1 cellular context compared by ENCODE assay signal in genomic region chr2:42196403-42197267, GRCh38.
TF ChIP-seq lines count a peak whose summit lies in the region.

No MANE protein-coding gene starts in this region.

TF ChIP-seq in K562, 482 proteins besides CTCF, POLR2A, EP300 and RAD21 (continued from another document and continues in another):
- TF ChIP-seq ZKSCAN8 (CRISPR knock-in tag; IDR thresholded peaks at IDR 0.05), result 0 out of 2 replicates have a peak, but pooled peaks have one; percentile 4
- TF ChIP-seq, protein P1, sequence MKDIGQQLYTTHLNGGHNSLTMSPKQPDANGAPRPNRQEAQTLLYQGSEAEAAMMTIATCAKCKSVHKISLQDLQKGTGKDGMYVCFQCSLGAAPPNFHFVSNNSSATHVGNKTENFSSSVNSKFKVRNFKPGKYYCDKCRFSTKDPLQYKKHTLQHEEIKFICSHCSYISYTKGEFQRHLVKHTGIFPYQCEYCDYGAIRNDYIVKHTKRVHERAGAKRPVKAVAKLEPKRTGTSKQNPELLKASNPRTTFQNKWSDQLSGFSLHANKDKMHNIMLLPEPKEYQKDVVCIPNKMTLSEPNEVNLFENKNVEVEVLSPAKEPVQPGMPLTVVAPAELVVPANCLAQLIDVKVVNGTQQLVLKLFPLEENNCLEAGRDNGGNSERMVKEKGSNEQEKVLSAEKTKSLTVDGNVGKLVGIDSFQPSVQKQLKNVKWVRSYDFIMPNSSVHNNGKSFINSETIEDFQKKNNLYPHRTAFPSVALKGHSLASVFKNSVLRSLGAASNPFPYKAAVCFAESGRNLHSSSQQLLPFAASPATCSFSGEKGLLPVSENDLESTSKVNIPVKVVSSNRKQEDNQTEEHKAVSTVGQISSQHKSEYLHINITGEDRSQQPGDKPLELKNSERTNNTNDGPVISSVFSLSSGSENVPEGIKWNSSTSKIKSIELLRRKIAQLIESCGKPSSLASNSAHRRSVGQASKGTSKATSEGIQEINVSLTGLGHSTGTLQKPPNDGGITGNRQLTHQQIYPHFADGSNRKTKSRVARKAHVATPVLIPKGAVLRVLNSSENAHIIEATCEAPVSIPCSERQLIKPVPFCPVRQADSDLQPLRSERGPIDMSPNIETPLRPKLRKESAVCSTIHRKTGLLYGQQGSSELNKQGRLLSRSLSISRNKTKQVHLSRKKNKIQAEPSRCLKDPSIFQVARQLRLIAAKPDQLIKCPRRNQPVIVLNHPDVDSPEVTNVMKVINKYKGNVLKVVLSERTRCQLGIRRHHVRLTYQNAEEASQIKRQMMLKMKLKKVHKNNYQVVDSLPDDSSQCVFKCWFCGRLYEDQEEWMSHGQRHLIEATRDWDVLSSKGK (CRISPR knock-in tag; IDR thresholded peaks at IDR 0.05), result no peak
- TF ChIP-seq CHD4 (IDR thresholded peaks at IDR 0.05; ENCODE audit: insufficient read depth, insufficient replicate concordance, low read depth, low read length, poor library complexity, severe bottlenecking), result no peak
- TF ChIP-seq ZNF175 (CRISPR knock-in tag; IDR thresholded peaks at IDR 0.05; ENCODE audit: low read depth), result no peak
- TF ChIP-seq CTBP1 (IDR thresholded peaks at IDR 0.05; ENCODE audit: borderline replicate concordance), result peak; percentile 74; the same call in 1 of the 2 replicates
- 0 out of 2 replicates have a peak, but pooled peaks have one; percentile 34 for TF ChIP-seq SMAD3 (CRISPR knock-in tag; conservative IDR thresholded peaks at IDR 0.05)
- peak; percentile 60 for TF ChIP-seq HMGN3 (IDR thresholded peaks at IDR 0.05; ENCODE audit: borderline replicate concordance, extremely low read depth, insufficient read length, low read depth, low read length)
- TF ChIP-seq, protein P2, sequence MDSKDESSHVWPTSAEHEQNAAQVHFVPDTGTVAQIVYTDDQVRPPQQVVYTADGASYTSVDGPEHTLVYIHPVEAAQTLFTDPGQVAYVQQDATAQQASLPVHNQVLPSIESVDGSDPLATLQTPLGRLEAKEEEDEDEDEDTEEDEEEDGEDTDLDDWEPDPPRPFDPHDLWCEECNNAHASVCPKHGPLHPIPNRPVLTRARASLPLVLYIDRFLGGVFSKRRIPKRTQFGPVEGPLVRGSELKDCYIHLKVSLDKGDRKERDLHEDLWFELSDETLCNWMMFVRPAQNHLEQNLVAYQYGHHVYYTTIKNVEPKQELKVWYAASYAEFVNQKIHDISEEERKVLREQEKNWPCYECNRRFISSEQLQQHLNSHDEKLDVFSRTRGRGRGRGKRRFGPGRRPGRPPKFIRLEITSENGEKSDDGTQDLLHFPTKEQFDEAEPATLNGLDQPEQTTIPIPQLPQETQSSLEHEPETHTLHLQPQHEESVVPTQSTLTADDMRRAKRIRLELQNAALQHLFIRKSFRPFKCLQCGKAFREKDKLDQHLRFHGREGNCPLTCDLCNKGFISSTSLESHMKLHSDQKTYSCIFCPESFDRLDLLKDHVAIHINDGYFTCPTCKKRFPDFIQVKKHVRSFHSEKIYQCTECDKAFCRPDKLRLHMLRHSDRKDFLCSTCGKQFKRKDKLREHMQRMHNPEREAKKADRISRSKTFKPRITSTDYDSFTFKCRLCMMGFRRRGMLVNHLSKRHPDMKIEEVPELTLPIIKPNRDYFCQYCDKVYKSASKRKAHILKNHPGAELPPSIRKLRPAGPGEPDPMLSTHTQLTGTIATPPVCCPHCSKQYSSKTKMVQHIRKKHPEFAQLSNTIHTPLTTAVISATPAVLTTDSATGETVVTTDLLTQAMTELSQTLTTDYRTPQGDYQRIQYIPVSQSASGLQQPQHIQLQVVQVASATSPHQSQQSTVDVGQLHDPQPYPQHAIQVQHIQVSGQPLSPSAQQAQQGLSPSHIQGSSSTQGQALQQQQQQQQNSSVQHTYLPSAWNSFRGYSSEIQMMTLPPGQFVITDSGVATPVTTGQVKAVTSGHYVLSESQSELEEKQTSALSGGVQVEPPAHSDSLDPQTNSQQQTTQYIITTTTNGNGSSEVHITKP (IDR thresholded peaks at IDR 0.05; ENCODE audit: partially characterized antibody), result no peak
- TF ChIP-seq, protein P3, sequence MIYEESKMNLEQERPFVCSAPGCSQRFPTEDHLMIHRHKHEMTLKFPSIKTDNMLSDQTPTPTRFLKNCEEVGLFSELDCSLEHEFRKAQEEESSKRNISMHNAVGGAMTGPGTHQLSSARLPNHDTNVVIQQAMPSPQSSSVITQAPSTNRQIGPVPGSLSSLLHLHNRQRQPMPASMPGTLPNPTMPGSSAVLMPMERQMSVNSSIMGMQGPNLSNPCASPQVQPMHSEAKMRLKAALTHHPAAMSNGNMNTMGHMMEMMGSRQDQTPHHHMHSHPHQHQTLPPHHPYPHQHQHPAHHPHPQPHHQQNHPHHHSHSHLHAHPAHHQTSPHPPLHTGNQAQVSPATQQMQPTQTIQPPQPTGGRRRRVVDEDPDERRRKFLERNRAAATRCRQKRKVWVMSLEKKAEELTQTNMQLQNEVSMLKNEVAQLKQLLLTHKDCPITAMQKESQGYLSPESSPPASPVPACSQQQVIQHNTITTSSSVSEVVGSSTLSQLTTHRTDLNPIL (CRISPR knock-in tag; IDR thresholded peaks at IDR 0.05), result no peak
- no peak for TF ChIP-seq EHMT2 (IDR thresholded peaks at IDR 0.05)
- TF ChIP-seq, protein P4, sequence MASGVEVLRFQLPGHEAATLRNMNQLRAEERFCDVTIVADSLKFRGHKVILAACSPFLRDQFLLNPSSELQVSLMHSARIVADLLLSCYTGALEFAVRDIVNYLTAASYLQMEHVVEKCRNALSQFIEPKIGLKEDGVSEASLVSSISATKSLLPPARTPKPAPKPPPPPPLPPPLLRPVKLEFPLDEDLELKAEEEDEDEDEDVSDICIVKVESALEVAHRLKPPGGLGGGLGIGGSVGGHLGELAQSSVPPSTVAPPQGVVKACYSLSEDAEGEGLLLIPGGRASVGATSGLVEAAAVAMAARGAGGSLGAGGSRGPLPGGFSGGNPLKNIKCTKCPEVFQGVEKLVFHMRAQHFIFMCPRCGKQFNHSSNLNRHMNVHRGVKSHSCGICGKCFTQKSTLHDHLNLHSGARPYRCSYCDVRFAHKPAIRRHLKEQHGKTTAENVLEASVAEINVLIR (CRISPR knock-in tag; IDR thresholded peaks at IDR 0.05), result no peak
- TF ChIP-seq XRCC4 (IDR thresholded peaks at IDR 0.05; ENCODE audit: extremely low read depth, insufficient read depth, insufficient read length), result no peak
- TF ChIP-seq DDX20 (tag; IDR thresholded peaks at IDR 0.05; ENCODE audit: low read depth), result 0 out of 2 replicates have a peak, but pooled peaks have one; percentile 53
- no peak for TF ChIP-seq ZNF57 (CRISPR knock-in tag; IDR thresholded peaks at IDR 0.05)
- TF ChIP-seq PHF21A (IDR thresholded peaks at IDR 0.05; ENCODE audit: borderline replicate concordance, low read depth), result no peak
- TF ChIP-seq ZNF217 (CRISPR knock-in tag; IDR thresholded peaks at IDR 0.05), result no peak
- no peak for TF ChIP-seq SP2 (IDR thresholded peaks at IDR 0.05; ENCODE audit: extremely low read depth, low read depth, low read length, poor library complexity, severe bottlenecking)
- peak in 1 of 2 experiments; percentile 37; a peak in 1 of 4 replicates for TF ChIP-seq ZMIZ1 (IDR thresholded peaks at IDR 0.05; ENCODE audit: low read depth in 2 of 2, low read length in 2 of 2)
- TF ChIP-seq MAZ (CRISPR knock-in tag; conservative IDR thresholded peaks at IDR 0.05 in 1 of 2, IDR thresholded peaks at IDR 0.05 in 1 of 2), result 0 out of 4 replicates have a peak, but pooled peaks of 1 of the 2 experiments have one; percentile 26
- TF ChIP-seq POLR3G (IDR thresholded peaks at IDR 0.05; ENCODE audit: extremely low read depth, insufficient read length, insufficient replicate concordance), result no peak
- no peak for TF ChIP-seq GABPB2 (CRISPR knock-in tag; conservative IDR thresholded peaks at IDR 0.05)
- no peak for TF ChIP-seq MLX (CRISPR knock-in tag; conservative IDR thresholded peaks at IDR 0.05)
- TF ChIP-seq ZNF324 (CRISPR knock-in tag; IDR thresholded peaks at IDR 0.05), result no peak
- TF ChIP-seq, protein P5, sequence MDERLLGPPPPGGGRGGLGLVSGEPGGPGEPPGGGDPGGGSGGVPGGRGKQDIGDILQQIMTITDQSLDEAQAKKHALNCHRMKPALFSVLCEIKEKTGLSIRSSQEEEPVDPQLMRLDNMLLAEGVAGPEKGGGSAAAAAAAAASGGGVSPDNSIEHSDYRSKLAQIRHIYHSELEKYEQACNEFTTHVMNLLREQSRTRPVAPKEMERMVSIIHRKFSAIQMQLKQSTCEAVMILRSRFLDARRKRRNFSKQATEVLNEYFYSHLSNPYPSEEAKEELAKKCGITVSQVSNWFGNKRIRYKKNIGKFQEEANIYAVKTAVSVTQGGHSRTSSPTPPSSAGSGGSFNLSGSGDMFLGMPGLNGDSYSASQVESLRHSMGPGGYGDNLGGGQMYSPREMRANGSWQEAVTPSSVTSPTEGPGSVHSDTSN (CRISPR knock-in tag; IDR thresholded peaks at IDR 0.05; ENCODE audit: low read depth), result no peak
- TF ChIP-seq, protein P5 (tag; conservative IDR thresholded peaks at IDR 0.05; ENCODE audit: low read depth), result peak; percentile 73
- TF ChIP-seq MNT (conservative IDR thresholded peaks at IDR 0.05), result peak in 1 of 2 experiments; percentile 19; a peak in 1 of 4 replicates
- TF ChIP-seq ETV5 (CRISPR knock-in tag; IDR thresholded peaks at IDR 0.05; ENCODE audit: low read depth), result no peak
- TF ChIP-seq NFIC (IDR thresholded peaks at IDR 0.05), result peak; percentile 86
- TF ChIP-seq TCF7L2 (IDR thresholded peaks at IDR 0.05; ENCODE audit: low read depth, low read length), result no peak
- no peak for TF ChIP-seq ZNF124 (CRISPR knock-in tag; IDR thresholded peaks at IDR 0.05)
- TF ChIP-seq KHSRP (IDR thresholded peaks at IDR 0.05), result peak; percentile 61; the same call in 1 of the 2 replicates
- peak; percentile 77 for TF ChIP-seq GATA2 (CRISPR knock-in tag; IDR thresholded peaks at IDR 0.05)
- TF ChIP-seq FOXP1 (CRISPR knock-in tag; IDR thresholded peaks at IDR 0.05), result no peak
- TF ChIP-seq ZBTB5 (IDR thresholded peaks at IDR 0.05), result no peak
- no peak for TF ChIP-seq SNRNP70 (optimal IDR thresholded peaks at IDR 0.05; ENCODE audit: low read depth, low read length)
- TF ChIP-seq FOXJ2 (tag; IDR thresholded peaks at IDR 0.05), result 0 out of 2 replicates have a peak, but pooled peaks have one; percentile 61
- TF ChIP-seq JUNB (CRISPR knock-in tag; conservative IDR thresholded peaks at IDR 0.05), result no peak
- TF ChIP-seq POLR2AphosphoS5 (IDR thresholded peaks at IDR 0.05; ENCODE audit: control insufficient read depth, insufficient read depth, low read depth, low read length), result peak; percentile 81; the same call in 1 of the 2 replicates
- no peak for TF ChIP-seq ASH1L (IDR thresholded peaks at IDR 0.05; ENCODE audit: borderline replicate concordance, low read depth, partially characterized antibody)
